Comparison of ENCODE assay signal across 10 cellular contexts in genomic region chr1:6497867-6498575, GRCh38. TPM values are rescaled to one million over a fixed set of nuclear protein-coding genes. Genes with fewer than 3 reads are reported as not detected.
DNase-seq lines count a peak whose midpoint lies in the region; ATAC-seq and TF ChIP-seq lines count a peak whose summit lies in the region.
"Had no signal": no experiment of that assay in that cellular context is flagged by ENCODE, and none has a peak within 500 bp of the region (broad histone marks: within the 10 kb centered on the region; RNA-seq: fewer than 3 reads in every experiment).

No MANE protein-coding gene starts in this region.

- H3K4me1 ChIP-seq in suprapubic skin = peaks cover 54% of the 10 kb centered on the region

- no peak for ATAC-seq in activated naive CD8-positive, alpha-beta T cell treated with anti-CD3 and anti-CD28 coated beads, Interleukin-2, amount 10 ng/mL, durations not matched to agents 7 days and 5 days (ENCODE audit: low read depth)
- no peak for ATAC-seq in GM21360 (IDR thresholded peaks at IDR 0.05; ENCODE audit: unreplicated experiment)

- POLR2A ChIA-PET in activated CD4-positive, alpha-beta T cell treated with anti-CD3 and anti-CD28 coated beads, Interleukin-2, amount 10 ng/mL, durations not matched to agents 7 days and 5 days (lab: Charles Lee) = no interaction called here
- POLR2A ChIA-PET in activated naive CD8-positive, alpha-beta T cell treated with anti-CD3 and anti-CD28 coated beads, Interleukin-2, amount 10 ng/mL, durations not matched to agents 7 days and 5 days (lab: Charles Lee) = interaction anchor here (1.3 to 1.6 kb wide), 2 partner anchors 7 to 9 kb away, joined by 3 to 7 read pairs; no protein-coding TSS in a partner anchor

- H3K36me3 ChIP-seq in kidney epithelial cell (ENCODE audit: control insufficient read depth, insufficient read depth, low read length) (no peaks in the 10 kb centered on the region), suprapubic skin (no peaks in the 10 kb centered on the region)

- H3K27me3 Mint-ChIP-seq in activated CD4-positive, alpha-beta T cell treated with anti-CD3 and anti-CD28 coated beads, Interleukin-2, amount 10 ng/mL, durations not matched to agents 7 days and 5 days = peaks cover 24% of the 10 kb centered on the region
- peaks cover 20% of the 10 kb centered on the region for H3K27me3 Mint-ChIP-seq in activated naive CD8-positive, alpha-beta T cell treated with anti-CD3 and anti-CD28 coated beads, Interleukin-2, amount 10 ng/mL, durations not matched to agents 7 days and 5 days

- CTCF ChIA-PET in activated CD4-positive, alpha-beta T cell treated with anti-CD3 and anti-CD28 coated beads, Interleukin-2, amount 10 ng/mL, durations not matched to agents 7 days and 5 days (lab: Charles Lee) = interaction anchor here (0.7 to 6.3 kb wide), 3 partner anchors 8 to 23 kb away, joined by 3 to 33 read pairs (median 3); partner anchors contain the start of gene PLEKHG5

- no peaks in the 10 kb centered on the region for H3K36me3 Mint-ChIP-seq in activated CD4-positive, alpha-beta T cell treated with anti-CD3 and anti-CD28 coated beads, Interleukin-2, amount 10 ng/mL, durations not matched to agents 7 days and 5 days (ENCODE audit: low read depth)
- no peaks in the 10 kb centered on the region for H3K36me3 Mint-ChIP-seq in activated naive CD8-positive, alpha-beta T cell treated with anti-CD3 and anti-CD28 coated beads, Interleukin-2, amount 10 ng/mL, durations not matched to agents 7 days and 5 days

- H3K4me1 Mint-ChIP-seq in activated CD4-positive, alpha-beta T cell treated with anti-CD3 and anti-CD28 coated beads, Interleukin-2, amount 10 ng/mL, durations not matched to agents 7 days and 5 days = peaks cover 12% of the 10 kb centered on the region
- peaks cover 15% of the 10 kb centered on the region for H3K4me1 Mint-ChIP-seq in activated naive CD8-positive, alpha-beta T cell treated with anti-CD3 and anti-CD28 coated beads, Interleukin-2, amount 10 ng/mL, durations not matched to agents 7 days and 5 days

- no peak for DNase-seq in activated CD4-positive, alpha-beta T cell treated with anti-CD3 and anti-CD28 coated beads, Interleukin-2, amount 10 ng/mL, durations not matched to agents 7 days and 5 days
- no peak for DNase-seq in activated CD4-positive, alpha-beta T cell treated with anti-CD3 and anti-CD28 coated beads, Interleukin-2, amount 50 U/mL, for 48 hours
- DNase-seq in activated naive CD8-positive, alpha-beta T cell treated with anti-CD3 and anti-CD28 coated beads, Interleukin-2, amount 10 ng/mL, durations not matched to agents 7 days and 5 days = no peak
- no peak for DNase-seq in kidney epithelial cell (ENCODE audit: low read depth)
- DNase-seq in suprapubic skin (ENCODE audit: low spot score in 2 of 2) = no peak
- DNase-seq in central memory CD4-positive, alpha-beta T cell = no peak
- no peak for DNase-seq in ecto neural progenitor cell (ENCODE audit: low spot score)
- DNase-seq: HCEC 1CT had no signal

- H3K27ac Mint-ChIP-seq in activated CD4-positive, alpha-beta T cell treated with anti-CD3 and anti-CD28 coated beads, Interleukin-2, amount 10 ng/mL, durations not matched to agents 7 days and 5 days = peak overlapping the region; percentile 13
- peak overlapping the region; percentile 61 for H3K27ac Mint-ChIP-seq in activated naive CD8-positive, alpha-beta T cell treated with anti-CD3 and anti-CD28 coated beads, Interleukin-2, amount 10 ng/mL, durations not matched to agents 7 days and 5 days

- no peaks in the 10 kb centered on the region for H3K9me3 Mint-ChIP-seq in activated CD4-positive, alpha-beta T cell treated with anti-CD3 and anti-CD28 coated beads, Interleukin-2, amount 10 ng/mL, durations not matched to agents 7 days and 5 days
- H3K9me3 Mint-ChIP-seq in activated naive CD8-positive, alpha-beta T cell treated with anti-CD3 and anti-CD28 coated beads, Interleukin-2, amount 10 ng/mL, durations not matched to agents 7 days and 5 days = no peaks in the 10 kb centered on the region

- peaks cover 11% of the 10 kb centered on the region for H3K27me3 ChIP-seq in kidney epithelial cell (ENCODE audit: control insufficient read depth, insufficient read depth, low read length)
- no peaks in the 10 kb centered on the region for H3K27me3 ChIP-seq in suprapubic skin

- no peak for TF ChIP-seq CTCF in kidney epithelial cell (IDR thresholded peaks at IDR 0.05; ENCODE audit: insufficient read depth, low read length, poor library complexity, severe bottlenecking)
- TF ChIP-seq CTCF in suprapubic skin (IDR thresholded peaks at IDR 0.05) = no peak

- no peak for TF ChIP-seq POLR2A in suprapubic skin (IDR thresholded peaks at IDR 0.05)

- H3K4me3 ChIP-seq in kidney epithelial cell (ENCODE audit: low read depth, low read length) = peak overlapping the region; percentile 64
- H3K4me3 ChIP-seq in suprapubic skin = peak overlapping the region; percentile 70

- WGBS in suprapubic skin = 41% methylated on average over 18 of the region's 20 CpGs

- no peak for TF ChIP-seq EP300 in suprapubic skin (IDR thresholded peaks at IDR 0.05)

- H3K4me3 Mint-ChIP-seq in activated CD4-positive, alpha-beta T cell treated with anti-CD3 and anti-CD28 coated beads, Interleukin-2, amount 10 ng/mL, durations not matched to agents 7 days and 5 days = peak overlapping the region; percentile 68
- peak overlapping the region; percentile 73 for H3K4me3 Mint-ChIP-seq in activated naive CD8-positive, alpha-beta T cell treated with anti-CD3 and anti-CD28 coated beads, Interleukin-2, amount 10 ng/mL, durations not matched to agents 7 days and 5 days

- no peaks in the 10 kb centered on the region for H3K9me3 ChIP-seq in suprapubic skin

- H3K27ac ChIP-seq in suprapubic skin = peak overlapping the region; percentile 7

RNA-seq across cellular contexts. Expression of gene PLEKHG5, which starts 6.6 kb away (rescaled TPM):
- total RNA-seq in activated CD4-positive, alpha-beta T cell treated with anti-CD3 and anti-CD28 coated beads, Interleukin-2, amount 10 ng/mL, durations not matched to agents 7 days and 5 days = 1 to 10 TPM; 1.3 to 1.8 TPM
- 1 to 10 TPM; 4.7 to 5.0 TPM for total RNA-seq in activated naive CD8-positive, alpha-beta T cell treated with anti-CD3 and anti-CD28 coated beads, Interleukin-2, amount 10 ng/mL, durations not matched to agents 7 days and 5 days
- 24.3 and 26.4 TPM in 2 replicates for total RNA-seq in kidney epithelial cell
- total RNA-seq in suprapubic skin = 100 to 1,000 TPM in 2 of 4 donors, 10 to 100 TPM in 2; 76.3 to 347 (median 107) TPM

RNA-seq across cellular contexts. Expression of gene TNFRSF25, which starts 32.0 kb away (rescaled TPM):
- total RNA-seq in activated CD4-positive, alpha-beta T cell treated with anti-CD3 and anti-CD28 coated beads, Interleukin-2, amount 10 ng/mL, durations not matched to agents 7 days and 5 days = 10 to 100 TPM; 88.5 to 92.8 TPM
- total RNA-seq in activated naive CD8-positive, alpha-beta T cell treated with anti-CD3 and anti-CD28 coated beads, Interleukin-2, amount 10 ng/mL, durations not matched to agents 7 days and 5 days = 100 to 1,000 TPM; 137 TPM
- total RNA-seq in kidney epithelial cell (18.2 and 20.2 TPM in 2 replicates), suprapubic skin (100 to 1,000 TPM in 2 of 4 donors, 10 to 100 TPM in 2; 66.8 to 411 (median 99.5) TPM)

RNA-seq across cellular contexts. Expression of gene NOL9, which starts 56.3 kb away (rescaled TPM):
- total RNA-seq in activated CD4-positive, alpha-beta T cell treated with anti-CD3 and anti-CD28 coated beads, Interleukin-2, amount 10 ng/mL, durations not matched to agents 7 days and 5 days = 10 to 100 TPM; 42.7 to 44.5 TPM
- total RNA-seq in activated naive CD8-positive, alpha-beta T cell treated with anti-CD3 and anti-CD28 coated beads, Interleukin-2, amount 10 ng/mL, durations not matched to agents 7 days and 5 days = 10 to 100 TPM; 37.6 to 40.8 TPM
- total RNA-seq in kidney epithelial cell (30.3 and 32.5 TPM in 2 replicates), suprapubic skin (10 to 100 TPM; 19.4 to 33.6 (median 27.5) TPM)

RNA-seq across cellular contexts. Expression of gene TAS1R1, which starts 57.1 kb away (rescaled TPM):
- total RNA-seq in activated CD4-positive, alpha-beta T cell treated with anti-CD3 and anti-CD28 coated beads, Interleukin-2, amount 10 ng/mL, durations not matched to agents 7 days and 5 days = not detected
- total RNA-seq in activated naive CD8-positive, alpha-beta T cell treated with anti-CD3 and anti-CD28 coated beads, Interleukin-2, amount 10 ng/mL, durations not matched to agents 7 days and 5 days = not detected
- total RNA-seq in kidney epithelial cell (not detected in 2 replicates), suprapubic skin (under 1 TPM in 2 of 4 donors, not detected in 2; 0.40 to 0.45 TPM)
- total RNA-seq: NCI-H460 had no signal
